In the genomic region with DNA sequence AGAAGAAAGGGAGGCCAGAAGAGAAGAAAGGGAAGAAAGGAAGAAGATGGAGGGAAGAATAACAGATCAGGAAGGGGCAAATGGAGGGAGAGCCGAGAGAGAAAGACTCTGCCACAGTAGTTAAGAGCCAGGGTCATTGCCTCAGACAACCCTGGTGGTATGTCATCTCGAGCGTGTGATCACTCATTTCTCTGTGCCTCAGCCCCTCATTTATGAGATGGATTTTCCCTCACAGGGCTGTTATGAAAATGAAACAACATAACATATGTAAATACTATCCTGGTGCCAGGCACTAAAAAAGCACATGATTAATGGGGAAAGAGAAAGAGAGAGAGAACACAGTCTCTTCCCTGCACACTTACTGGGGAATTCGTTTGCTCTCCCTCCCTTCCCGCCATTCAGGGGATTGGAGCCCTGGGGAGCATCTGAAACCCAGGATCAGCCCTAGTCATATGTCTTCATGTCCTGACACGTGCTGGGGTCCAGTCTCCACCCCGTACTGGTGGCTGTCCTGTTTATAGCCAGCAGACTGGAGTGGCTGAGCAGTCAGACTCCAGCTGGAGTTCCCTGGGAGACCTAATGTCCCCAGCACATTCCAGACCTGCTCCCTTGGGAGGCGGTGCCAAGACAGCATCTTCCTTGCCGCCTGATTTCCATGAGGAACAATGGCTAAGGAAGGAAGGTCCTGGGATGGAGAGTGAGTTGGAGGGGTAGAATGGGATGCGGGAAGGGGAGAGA, we compare ENCODE assay signal across 21 cellular contexts. TPM values are rescaled to one million over a fixed set of nuclear protein-coding genes. Genes with fewer than 3 reads are reported as not detected.
A peak's percentile ranks its signal among the peaks of the same experiment; 100 is the strongest.
DNase-seq lines count a peak whose midpoint lies in the region; ATAC-seq and TF ChIP-seq lines count a peak whose summit lies in the region.
"Had no signal": no experiment of that assay in that cellular context is flagged by ENCODE, and none has a peak within 500 bp of the region (broad histone marks: within the 10 kb centered on the region; RNA-seq: fewer than 3 reads in every experiment).

No MANE protein-coding gene starts in this region.

- H3K4me3 ChIP-seq in mucosa of descending colon (no peak overlapping the region), vagina (no peak overlapping the region)
- H3K4me3 ChIP-seq: A549, GM23248, MG63 had no signal

- no peaks in the 10 kb centered on the region for H3K27me3 ChIP-seq in vagina
- H3K27me3 ChIP-seq: MG63 had no signal

- H3K9me3 ChIP-seq in mucosa of descending colon (no peaks in the 10 kb centered on the region), vagina (no peaks in the 10 kb centered on the region)
- H3K9me3 ChIP-seq: Caco-2 had no signal

- TF ChIP-seq POLR2A in vagina (IDR thresholded peaks at IDR 0.05), result no peak

- H3K27ac Mint-ChIP-seq in stimulated activated naive CD8-positive, alpha-beta T cell treated with anti-CD3 and anti-CD28 coated beads, Interleukin-15, amount 100 ng/mL, for 72 hours, result no peak overlapping the region
- peak overlapping the region; percentile 13 for H3K27ac Mint-ChIP-seq in central memory CD8-positive, alpha-beta T cell (ENCODE audit: low read depth)

- peak; percentile 36 for ATAC-seq in stimulated activated naive CD8-positive, alpha-beta T cell treated with anti-CD3 and anti-CD28 coated beads, Interleukin-15, Interleukin-2, amounts not matched to agents 100 U/mL and 50 U/mL, for 24 hours
- no peak for ATAC-seq in stimulated activated naive CD8-positive, alpha-beta T cell treated with anti-CD3 and anti-CD28 coated beads, Interleukin-15, amount 100 ng/mL, for 72 hours
- no peak for ATAC-seq in central memory CD8-positive, alpha-beta T cell (replicated peaks; ENCODE audit: extremely low read depth, poor library complexity, severe bottlenecking)
- peak; percentile 22 for ATAC-seq in mucosa of descending colon
- no peak for ATAC-seq in Right ventricle myocardium superior (ENCODE audit: poor library complexity)
- ATAC-seq: A549, Panc1 had no signal

- H3K9me3 Mint-ChIP-seq in stimulated activated naive CD8-positive, alpha-beta T cell treated with anti-CD3 and anti-CD28 coated beads, Interleukin-15, amount 100 ng/mL, for 72 hours, result no peaks in the 10 kb centered on the region
- no peaks in the 10 kb centered on the region for H3K9me3 Mint-ChIP-seq in central memory CD8-positive, alpha-beta T cell

- no peak overlapping the region for H3K4me3 Mint-ChIP-seq in stimulated activated naive CD8-positive, alpha-beta T cell treated with anti-CD3 and anti-CD28 coated beads, Interleukin-15, amount 100 ng/mL, for 72 hours
- no peak overlapping the region for H3K4me3 Mint-ChIP-seq in central memory CD8-positive, alpha-beta T cell

- H3K36me3 ChIP-seq in mucosa of descending colon (ENCODE audit: low read depth) (no peaks in the 10 kb centered on the region), vagina (no peaks in the 10 kb centered on the region)
- H3K36me3 ChIP-seq: MG63 had no signal

- H3K36me3 Mint-ChIP-seq in central memory CD8-positive, alpha-beta T cell (ENCODE audit: insufficient read depth), result no peaks in the 10 kb centered on the region

- H3K27ac ChIP-seq in vagina, result no peak overlapping the region
- H3K27ac ChIP-seq: A549, C4-2B, GM23248 had no signal

- no peaks in the 10 kb centered on the region for H3K4me1 Mint-ChIP-seq in stimulated activated naive CD8-positive, alpha-beta T cell treated with anti-CD3 and anti-CD28 coated beads, Interleukin-15, amount 100 ng/mL, for 72 hours
- H3K4me1 Mint-ChIP-seq in central memory CD8-positive, alpha-beta T cell, result no peaks in the 10 kb centered on the region

- H3K27me3 Mint-ChIP-seq in stimulated activated naive CD8-positive, alpha-beta T cell treated with anti-CD3 and anti-CD28 coated beads, Interleukin-15, amount 100 ng/mL, for 72 hours, result peaks cover 45% of the 10 kb centered on the region
- peaks cover 54% of the 10 kb centered on the region for H3K27me3 Mint-ChIP-seq in central memory CD8-positive, alpha-beta T cell

- DNase-seq in stimulated activated naive CD8-positive, alpha-beta T cell treated with anti-CD3 and anti-CD28 coated beads, Interleukin-15, Interleukin-2, amounts not matched to agents 100 U/mL and 50 U/mL, for 24 hours, result no peak
- no peak for DNase-seq in stimulated activated naive CD8-positive, alpha-beta T cell treated with anti-CD3 and anti-CD28 coated beads, Interleukin-15, amount 100 ng/mL, for 72 hours
- DNase-seq in central memory CD8-positive, alpha-beta T cell (ENCODE audit: low spot score in 2 of 2), result no peak
- DNase-seq in mucosa of descending colon, result no peak
- peak; percentile 81 to 88 for DNase-seq in vagina (ENCODE audit: extremely low spot score in 2 of 2)
- DNase-seq in stimulated activated naive CD4-positive, alpha-beta T cell treated with Interleukin-2 at 50 U/mL for 16 hours (lab: John Stamatoyannopoulos, UW), result no peak
- no peak for DNase-seq in Right ventricle myocardium superior
- DNase-seq in DMS79 (lab: John Stamatoyannopoulos, UW), result no peak
- DNase-seq: Caco-2, DMS53, GM23248, KG1, MG63, NCI-H1092 treated with DMSO at 0.1 percent for 48 hours, NCI-H1694, NCI-H2107, NCI-H82, SIG-M5 had no signal

- intact Hi-C loops in mucosa of descending colon (cut with DNase I, micrococcal nuclease) (loop anchor here in 1 of 2 donors (10.0 kb wide), 1 partner anchor 76 kb away; no protein-coding TSS in a partner anchor), vagina (cut with DNase I) (no loop called here), Right ventricle myocardium superior (cut with DNase I) (loop anchor here (10.0 kb wide), 1 partner anchor 174 kb away; no protein-coding TSS in a partner anchor)

- TF ChIP-seq CTCF in mucosa of descending colon (IDR thresholded peaks at IDR 0.05) (no peak), vagina (IDR thresholded peaks at IDR 0.05) (no peak)

- H3K4me1 ChIP-seq in mucosa of descending colon (ENCODE audit: low read depth) (no peaks in the 10 kb centered on the region), vagina (no peaks in the 10 kb centered on the region)
- H3K4me1 ChIP-seq: A549, Caco-2 had no signal

RNA-seq across cellular contexts. Expression of gene AMOTL2, which starts 14.7 kb away (rescaled TPM):
- total RNA-seq in mucosa of descending colon (10 to 100 TPM; 17.9 to 35.1 (median 21.2) TPM), vagina (60.6 TPM), Right ventricle myocardium superior (63.0 TPM)

Comparison
In these comparisons a context has a peak if more than half of its experiments do, and no peak if none do; other contexts are left out.
1. ATAC-seq: peak in stimulated activated naive CD8-positive, alpha-beta T cell treated with anti-CD3 and anti-CD28 coated beads, Interleukin-15, Interleukin-2, amounts not matched to agents 100 U/mL and 50 U/mL, for 24 hours (single experiment) and mucosa of descending colon (single experiment); none in stimulated activated naive CD8-positive, alpha-beta T cell treated with anti-CD3 and anti-CD28 coated beads, Interleukin-15, amount 100 ng/mL, for 72 hours (single experiment), central memory CD8-positive, alpha-beta T cell (single experiment) and Right ventricle myocardium superior (single experiment).
2. DNase-seq: peak in vagina (2 of 2); none in stimulated activated naive CD8-positive, alpha-beta T cell treated with anti-CD3 and anti-CD28 coated beads, Interleukin-15, Interleukin-2, amounts not matched to agents 100 U/mL and 50 U/mL, for 24 hours (single experiment), stimulated activated naive CD8-positive, alpha-beta T cell treated with anti-CD3 and anti-CD28 coated beads, Interleukin-15, amount 100 ng/mL, for 72 hours (0 of 2), central memory CD8-positive, alpha-beta T cell (0 of 2), mucosa of descending colon (0 of 3), stimulated activated naive CD4-positive, alpha-beta T cell treated with Interleukin-2 at 50 U/mL for 16 hours (single experiment), Right ventricle myocardium superior (single experiment) and DMS79 (single experiment).